ENCODE assay signal across 8 cellular contexts in genomic region chr18:77702686-77703085, GRCh38.
DNase-seq lines count a peak whose midpoint lies in the region; ATAC-seq and TF ChIP-seq lines count a peak whose summit lies in the region.

No MANE protein-coding gene starts in this region.

- TF ChIP-seq POLR2A in vagina (IDR thresholded peaks at IDR 0.05) = no peak

- no peaks in the 10 kb centered on the region for H3K9me3 ChIP-seq in vagina

- H3K36me3 ChIP-seq in vagina = no peaks in the 10 kb centered on the region

- H3K4me1 ChIP-seq in vagina = no peaks in the 10 kb centered on the region

- no peaks in the 10 kb centered on the region for H3K27me3 ChIP-seq in vagina

- no peak overlapping the region for H3K27ac ChIP-seq in vagina

- intact Hi-C loops in vagina (cut with DNase I) = no loop called here

- ATAC-seq in HG02870 (IDR thresholded peaks at IDR 0.05; ENCODE audit: unreplicated experiment) (no peak), GM19324 (IDR thresholded peaks at IDR 0.05; ENCODE audit: low FRiP score, unreplicated experiment) (no peak)

- DNase-seq in DMS 273 (lab: John Stamatoyannopoulos, UW; ENCODE audit: unreplicated experiment) = peak; percentile 79
- peak; percentile 39 for DNase-seq in NAMALWA (ENCODE audit: low spot score)
- DNase-seq in SK-N-DZ (ENCODE audit: low spot score) = peak; percentile 11
- peak; percentile 44 for DNase-seq in inferior parietal cortex (ENCODE audit: extremely low spot score)
- DNase-seq in HCEC 1CT = no peak
- DNase-seq in vagina (ENCODE audit: extremely low spot score in 2 of 2) = no peak

- no peak overlapping the region for H3K4me3 ChIP-seq in vagina

- peak in 1 of 3 experiments; percentile 7 for TF ChIP-seq CTCF in vagina (IDR thresholded peaks at IDR 0.05)

Comparison
In these comparisons a context has a peak if more than half of its experiments do, and no peak if none do; other contexts are left out.
1. DNase-seq: peak in DMS 273 (single experiment), NAMALWA (single experiment), SK-N-DZ (single experiment) and inferior parietal cortex (single experiment); none in HCEC 1CT (single experiment) and vagina (0 of 2).